In genomic region chr10:95394161-95394880, GRCh38 we compare ENCODE assay signal across 8 cellular contexts.
DNase-seq lines count a peak whose midpoint lies in the region; ATAC-seq and TF ChIP-seq lines count a peak whose summit lies in the region.

No MANE protein-coding gene starts in this region.

- H3K36me3 ChIP-seq in prostate gland, result peaks cover 0 to 5% of the 10 kb centered on the region in 2 donors

- no peak for TF ChIP-seq CTCF in prostate gland (IDR thresholded peaks at IDR 0.05)

- H3K4me3 ChIP-seq in prostate gland, result no peak overlapping the region

- no peaks in the 10 kb centered on the region for H3K27me3 ChIP-seq in prostate gland (replicated peaks; ENCODE audit: insufficient read depth)

- intact Hi-C loops in prostate gland (cut with DNase I), result no loop called here

- peak; percentile 10 to 16 for DNase-seq in stimulated activated CD8-positive, alpha-beta memory T cell treated with anti-CD3 and anti-CD28 coated beads, Interleukin-15, amount 100 ng/mL, for 48 hours (ENCODE audit: low read depth in 2 of 2)
- no peak for DNase-seq in stimulated activated CD8-positive, alpha-beta memory T cell treated with anti-CD3 and anti-CD28 coated beads, Interleukin-4, amount 100 ng/mL, for 48 hours
- DNase-seq in KG1 (lab: John Stamatoyannopoulos, UW) (no peak), prostate gland (ENCODE audit: low spot score) (no peak), NCI-H1417 (lab: John Stamatoyannopoulos, UW) (no peak)

- WGBS in prostate gland, result 86% methylated on average over 6 of the region's 6 CpGs

- ATAC-seq in HG03520 (IDR thresholded peaks at IDR 0.05; ENCODE audit: unreplicated experiment) (peak; percentile 63), HG02763 (IDR thresholded peaks at IDR 0.05; ENCODE audit: unreplicated experiment) (no peak)

- no peak for TF ChIP-seq POLR2A in prostate gland (IDR thresholded peaks at IDR 0.05)

- H3K9me3 ChIP-seq in prostate gland, result no peaks in the 10 kb centered on the region

- H3K4me1 ChIP-seq in prostate gland (replicated peaks), result no peaks in the 10 kb centered on the region

- H3K27ac ChIP-seq in cingulate gyrus (ENCODE audit: low read depth, low read length) (peak overlapping the region; percentile 20), prostate gland (no peak overlapping the region)

Comparison
In these comparisons a context has a peak if more than half of its experiments do, and no peak if none do; other contexts are left out.
1. DNase-seq: peak in stimulated activated CD8-positive, alpha-beta memory T cell treated with anti-CD3 and anti-CD28 coated beads, Interleukin-15, amount 100 ng/mL, for 48 hours (2 of 2); none in stimulated activated CD8-positive, alpha-beta memory T cell treated with anti-CD3 and anti-CD28 coated beads, Interleukin-4, amount 100 ng/mL, for 48 hours (single experiment), KG1 (single experiment), prostate gland (single experiment) and NCI-H1417 (0 of 3).